ENCODE assay signal across 8 cellular contexts in genomic region chr12:124493809-124494750, GRCh38.
DNase-seq lines count a peak whose midpoint lies in the region; ATAC-seq lines count a peak whose summit lies in the region.

No MANE protein-coding gene starts in this region.

- ATAC-seq in GM19025 (IDR thresholded peaks at IDR 0.05; ENCODE audit: low read depth, unreplicated experiment) (peak; percentile 90), HG02885 (IDR thresholded peaks at IDR 0.05; ENCODE audit: poor library complexity, unreplicated experiment) (peak; percentile 92)

- peak; percentile 81 for DNase-seq in activated CD4-positive, alpha-beta T cell treated with anti-CD3 and anti-CD28 coated beads for 48 hours
- DNase-seq in stimulated activated CD4-positive, alpha-beta T cell treated with anti-CD3 and anti-CD28 coated beads, Interleukin-12 subunit alpha, Interleukin-12 subunit beta, amount 100 ng/mL, for 4 hours: peak; percentile 35
- DNase-seq in glomerular visceral epithelial cell (ENCODE audit: extremely low spot score) (no peak), islet precursor cell (no peak), hippocampal formation (lab: John Stamatoyannopoulos, UW) (no peak), RPMI8226 (no peak)

Comparison
In these comparisons a context has a peak if more than half of its experiments do, and no peak if none do; other contexts are left out.
1. DNase-seq: peak in activated CD4-positive, alpha-beta T cell treated with anti-CD3 and anti-CD28 coated beads for 48 hours (single experiment) and stimulated activated CD4-positive, alpha-beta T cell treated with anti-CD3 and anti-CD28 coated beads, Interleukin-12 subunit alpha, Interleukin-12 subunit beta, amount 100 ng/mL, for 4 hours (single experiment); none in glomerular visceral epithelial cell (single experiment), islet precursor cell (single experiment), hippocampal formation (0 of 2) and RPMI8226 (single experiment).